ENCODE assay signal across 8 cellular contexts in genomic region chr15:65832549-65833364, GRCh38. TPM values are rescaled to one million over a fixed set of nuclear protein-coding genes. Genes with fewer than 3 reads are reported as not detected.
DNase-seq lines count a peak whose midpoint lies in the region; ATAC-seq and TF ChIP-seq lines count a peak whose summit lies in the region.

No MANE protein-coding gene starts in this region.

- H3K27ac ChIP-seq in RWPE2 (ENCODE audit: poor library complexity, severe bottlenecking) (peak overlapping the region; percentile 50), stomach (peak overlapping the region; percentile 79 to 94 (median 86))

- H3K4me3 Mint-ChIP-seq in natural killer cell, result peak overlapping the region; percentile 86

- no peaks in the 10 kb centered on the region for H3K9me3 ChIP-seq in RWPE2 (ENCODE audit: severe bottlenecking)
- H3K9me3 ChIP-seq in stomach, result no peaks in the 10 kb centered on the region

- no peaks in the 10 kb centered on the region for H3K36me3 ChIP-seq in RWPE2 (ENCODE audit: low read depth)
- no peaks in the 10 kb centered on the region for H3K36me3 ChIP-seq in stomach

- TF ChIP-seq CTCF in LNCaP clone FGC (IDR thresholded peaks at IDR 0.05; ENCODE audit: control insufficient read depth, extremely low read depth, insufficient read depth) (peak; percentile 26; the same call in 1 of the 2 replicates), RWPE2 (IDR thresholded peaks at IDR 0.05; ENCODE audit: poor library complexity, severe bottlenecking) (peak; percentile 68), fibroblast of villous mesenchyme (IDR thresholded peaks at IDR 0.05; ENCODE audit: insufficient read depth, low read depth, low read length) (no peak), natural killer cell (IDR thresholded peaks at IDR 0.05) (no peak), stomach (IDR thresholded peaks at IDR 0.05) (no peak)

- peak overlapping the region; percentile 97 to 98 for H3K27ac Mint-ChIP-seq in natural killer cell

- 5 to 30% (median 7%) methylated on average over 5 to 8 of the region's 8 CpGs for WGBS in stomach, 5 donors

- H3K4me1 ChIP-seq in RWPE2 (ENCODE audit: insufficient read depth, poor library complexity, severe bottlenecking), result peaks cover 8% of the 10 kb centered on the region
- H3K4me1 ChIP-seq in stomach, result peaks cover 26 to 49% (median 39%) of the 10 kb centered on the region in 4 donors

- intact Hi-C loops in natural killer cell (cut with micrococcal nuclease), result loop anchor here (2.0 to 5.0 kb wide), 2 partner anchors 14 to 55 kb away; no protein-coding TSS in a partner anchor
- intact Hi-C loops in stomach (cut with DNase I; ENCODE audit: low total_unique reads), result no loop called here

- H3K4me1 Mint-ChIP-seq in natural killer cell, result peaks cover 44 to 52% of the 10 kb centered on the region in 2 donors

- H3K9me3 Mint-ChIP-seq in natural killer cell, result no peaks in the 10 kb centered on the region

- TF ChIP-seq POLR2A in stomach (IDR thresholded peaks at IDR 0.05), result no peak

- H3K36me3 Mint-ChIP-seq in natural killer cell, result no peaks in the 10 kb centered on the region

- H3K4me3 ChIP-seq in LNCaP clone FGC (ENCODE audit: low read depth, low read length) (peak overlapping the region; percentile 25), RWPE2 (ENCODE audit: severe bottlenecking) (no peak overlapping the region), fibroblast of villous mesenchyme (ENCODE audit: low read depth, low read length) (no peak overlapping the region), stomach (peak overlapping the region; percentile 3 to 25 (median 6))

- TF ChIP-seq EP300 in stomach (IDR thresholded peaks at IDR 0.05), result no peak

- DNase-seq in ELF-1 (ENCODE audit: low read depth, low spot score) (peak; percentile 98), LNCaP clone FGC (ENCODE audit: low read depth) (peak; percentile 100), RWPE2 (ENCODE audit: low spot score) (peak; percentile 73), fibroblast of villous mesenchyme (ENCODE audit: low read depth) (peak; percentile 92), natural killer cell (peak; percentile 41), stomach (peak; percentile 89)
- peak; percentile 51 for DNase-seq in activated naive CD4-positive, alpha-beta T cell treated with Interleukin-2 at 50 U/mL for 16 hours

- ATAC-seq in RWPE2 (ENCODE audit: low read depth) (peak; percentile 96), natural killer cell (peak; percentile 71 to 76 (median 75)), HG03135 (IDR thresholded peaks at IDR 0.05; ENCODE audit: unreplicated experiment) (no peak)

- H3K27me3 Mint-ChIP-seq in natural killer cell (ENCODE audit: low read depth in 2 of 2), result no peaks in the 10 kb centered on the region

- H3K27me3 ChIP-seq in RWPE2 (ENCODE audit: insufficient read depth, poor library complexity, severe bottlenecking) (no peaks in the 10 kb centered on the region), stomach (no peaks in the 10 kb centered on the region)

RNA-seq across cellular contexts. Expression of gene RAB11A, which starts 36.5 kb away (rescaled TPM):
- total RNA-seq in fibroblast of villous mesenchyme (50.3 and 51.0 TPM in 2 replicates), natural killer cell (10 to 100 TPM; 84.7 to 97.1 (median 87.5) TPM), stomach (100 to 1,000 TPM; 133 to 267 (median 172) TPM)
- 100 to 1,000 TPM; 129 to 360 (median 194) TPM for polyA plus RNA-seq in stomach

RNA-seq across cellular contexts. Expression of gene DENND4A, which starts 40.7 kb away (rescaled TPM):
- 20.0 and 37.6 TPM in 2 replicates for total RNA-seq in fibroblast of villous mesenchyme
- 10 to 100 TPM; 65.8 to 84.6 (median 66.1) TPM for total RNA-seq in natural killer cell
- 10 to 100 TPM; 21.1 to 60.6 (median 32.0) TPM for total RNA-seq in stomach
- polyA plus RNA-seq in stomach, result 1 to 10 TPM; 5.0 to 7.9 (median 7.4) TPM

Comparison
In these comparisons a context has a peak if more than half of its experiments do, and no peak if none do; other contexts are left out.
1. DNase-seq: peak in every context shown above with its lines; median percentile 100 in LNCaP clone FGC; 98 in ELF-1; 92 in fibroblast of villous mesenchyme; 89 in stomach; 73 in RWPE2; 51 in activated naive CD4-positive, alpha-beta T cell treated with Interleukin-2 at 50 U/mL for 16 hours; 41 in natural killer cell.
2. H3K4me3 ChIP-seq: peak in LNCaP clone FGC (single experiment) and stomach (4 of 4); none in RWPE2 (single experiment) and fibroblast of villous mesenchyme (single experiment).
3. CTCF ChIP-seq: peak in LNCaP clone FGC (single experiment) and RWPE2 (single experiment); none in fibroblast of villous mesenchyme (single experiment), natural killer cell (single experiment) and stomach (0 of 7).